Comparison of ENCODE assay signal across 1 cellular context in genomic region chr6:28981833-28982475, GRCh38.
TF ChIP-seq lines count a peak whose summit lies in the region.

No MANE protein-coding gene starts in this region.

TF ChIP-seq in K562, 482 proteins besides CTCF, POLR2A, EP300 and RAD21 (continued from another document):
- peak in 1 of 2 experiments; percentile 68 for TF ChIP-seq AFF1 (IDR thresholded peaks at IDR 0.05; ENCODE audit: low read depth in 1 of 2, partially characterized antibody in 2 of 2)
- TF ChIP-seq FOSL1 (tag; conservative IDR thresholded peaks at IDR 0.05) = peak; percentile 48; the same call in 1 of the 2 replicates
- TF ChIP-seq, protein P1, sequence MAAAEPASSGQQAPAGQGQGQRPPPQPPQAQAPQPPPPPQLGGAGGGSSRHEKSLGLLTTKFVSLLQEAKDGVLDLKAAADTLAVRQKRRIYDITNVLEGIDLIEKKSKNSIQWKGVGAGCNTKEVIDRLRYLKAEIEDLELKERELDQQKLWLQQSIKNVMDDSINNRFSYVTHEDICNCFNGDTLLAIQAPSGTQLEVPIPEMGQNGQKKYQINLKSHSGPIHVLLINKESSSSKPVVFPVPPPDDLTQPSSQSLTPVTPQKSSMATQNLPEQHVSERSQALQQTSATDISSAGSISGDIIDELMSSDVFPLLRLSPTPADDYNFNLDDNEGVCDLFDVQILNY (CRISPR knock-in tag; IDR thresholded peaks at IDR 0.05) = 0 out of 2 replicates have a peak, but pooled peaks have one; percentile 31
- TF ChIP-seq TFE3 (CRISPR knock-in tag; IDR thresholded peaks at IDR 0.05) = no peak
- no peak for TF ChIP-seq MYBL2 (IDR thresholded peaks at IDR 0.05; ENCODE audit: low read depth)
- no peak for TF ChIP-seq MYBL2 (CRISPR knock-in tag; IDR thresholded peaks at IDR 0.05; ENCODE audit: borderline replicate concordance)
- no peak for TF ChIP-seq ZNF224 (CRISPR knock-in tag; IDR thresholded peaks at IDR 0.05)
- peak; percentile 6 for TF ChIP-seq HNRNPLL (IDR thresholded peaks at IDR 0.05; ENCODE audit: low read depth, low read length, poor library complexity, severe bottlenecking)
- peak; percentile 85 for TF ChIP-seq C11orf30 (IDR thresholded peaks at IDR 0.05; ENCODE audit: low read depth)
- no peak for TF ChIP-seq RFX7 (CRISPR knock-in tag; IDR thresholded peaks at IDR 0.05)
- TF ChIP-seq BCOR (IDR thresholded peaks at IDR 0.05) = peak; percentile 42; the same call in 1 of the 2 replicates
- no peak for TF ChIP-seq SMARCC2 (IDR thresholded peaks at IDR 0.05; ENCODE audit: low read depth)
- TF ChIP-seq, protein P2, sequence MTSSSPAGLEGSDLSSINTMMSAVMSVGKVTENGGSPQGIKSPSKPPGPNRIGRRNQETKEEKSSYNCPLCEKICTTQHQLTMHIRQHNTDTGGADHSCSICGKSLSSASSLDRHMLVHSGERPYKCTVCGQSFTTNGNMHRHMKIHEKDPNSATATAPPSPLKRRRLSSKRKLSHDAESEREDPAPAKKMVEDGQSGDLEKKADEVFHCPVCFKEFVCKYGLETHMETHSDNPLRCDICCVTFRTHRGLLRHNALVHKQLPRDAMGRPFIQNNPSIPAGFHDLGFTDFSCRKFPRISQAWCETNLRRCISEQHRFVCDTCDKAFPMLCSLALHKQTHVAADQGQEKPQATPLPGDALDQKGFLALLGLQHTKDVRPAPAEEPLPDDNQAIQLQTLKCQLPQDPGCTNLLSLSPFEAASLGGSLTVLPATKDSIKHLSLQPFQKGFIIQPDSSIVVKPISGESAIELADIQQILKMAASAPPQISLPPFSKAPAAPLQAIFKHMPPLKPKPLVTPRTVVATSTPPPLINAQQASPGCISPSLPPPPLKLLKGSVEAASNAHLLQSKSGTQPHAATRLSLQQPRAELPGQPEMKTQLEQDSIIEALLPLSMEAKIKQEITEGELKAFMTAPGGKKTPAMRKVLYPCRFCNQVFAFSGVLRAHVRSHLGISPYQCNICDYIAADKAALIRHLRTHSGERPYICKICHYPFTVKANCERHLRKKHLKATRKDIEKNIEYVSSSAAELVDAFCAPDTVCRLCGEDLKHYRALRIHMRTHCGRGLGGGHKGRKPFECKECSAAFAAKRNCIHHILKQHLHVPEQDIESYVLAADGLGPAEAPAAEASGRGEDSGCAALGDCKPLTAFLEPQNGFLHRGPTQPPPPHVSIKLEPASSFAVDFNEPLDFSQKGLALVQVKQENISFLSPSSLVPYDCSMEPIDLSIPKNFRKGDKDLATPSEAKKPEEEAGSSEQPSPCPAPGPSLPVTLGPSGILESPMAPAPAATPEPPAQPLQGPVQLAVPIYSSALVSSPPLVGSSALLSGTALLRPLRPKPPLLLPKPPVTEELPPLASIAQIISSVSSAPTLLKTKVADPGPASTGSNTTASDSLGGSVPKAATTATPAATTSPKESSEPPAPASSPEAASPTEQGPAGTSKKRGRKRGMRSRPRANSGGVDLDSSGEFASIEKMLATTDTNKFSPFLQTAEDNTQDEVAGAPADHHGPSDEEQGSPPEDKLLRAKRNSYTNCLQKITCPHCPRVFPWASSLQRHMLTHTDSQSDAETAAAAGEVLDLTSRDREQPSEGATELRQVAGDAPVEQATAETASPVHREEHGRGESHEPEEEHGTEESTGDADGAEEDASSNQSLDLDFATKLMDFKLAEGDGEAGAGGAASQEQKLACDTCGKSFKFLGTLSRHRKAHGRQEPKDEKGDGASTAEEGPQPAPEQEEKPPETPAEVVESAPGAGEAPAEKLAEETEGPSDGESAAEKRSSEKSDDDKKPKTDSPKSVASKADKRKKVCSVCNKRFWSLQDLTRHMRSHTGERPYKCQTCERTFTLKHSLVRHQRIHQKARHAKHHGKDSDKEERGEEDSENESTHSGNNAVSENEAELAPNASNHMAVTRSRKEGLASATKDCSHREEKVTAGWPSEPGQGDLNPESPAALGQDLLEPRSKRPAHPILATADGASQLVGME (CRISPR knock-in tag; IDR thresholded peaks at IDR 0.05) = no peak
- TF ChIP-seq ZNF76 (CRISPR knock-in tag; IDR thresholded peaks at IDR 0.05; ENCODE audit: borderline replicate concordance) = no peak
- TF ChIP-seq SIX5 (IDR thresholded peaks at IDR 0.05; ENCODE audit: borderline replicate concordance in 1 of 2, insufficient read depth in 1 of 2, low read depth in 1 of 2, low read length in 2 of 2) = no peak
- TF ChIP-seq NR2F6 (CRISPR knock-in tag; IDR thresholded peaks at IDR 0.05) = peak; percentile 59; the same call in 1 of the 2 replicates
- peak; percentile 67 for TF ChIP-seq NFYB (IDR thresholded peaks at IDR 0.05; ENCODE audit: extremely low read depth, insufficient read length)
- TF ChIP-seq TBL1XR1 (IDR thresholded peaks at IDR 0.05; ENCODE audit: low read length in 2 of 2) = peak in 1 of 2 experiments; percentile 98; a peak in 3 of 4 replicates
- TF ChIP-seq ZNF395 (CRISPR knock-in tag; IDR thresholded peaks at IDR 0.05) = peak; percentile 86
- TF ChIP-seq NR3C1 (CRISPR knock-in tag; IDR thresholded peaks at IDR 0.05) = no peak
- TF ChIP-seq NONO (IDR thresholded peaks at IDR 0.05; ENCODE audit: low read depth in 2 of 2, low read length in 1 of 2) = no peak
- TF ChIP-seq ZFP1 (CRISPR knock-in tag; IDR thresholded peaks at IDR 0.05) = peak; percentile 28; the same call in 1 of the 2 replicates
- TF ChIP-seq HMG20A (CRISPR knock-in tag; conservative IDR thresholded peaks at IDR 0.05) = no peak
- TF ChIP-seq MXI1 (IDR thresholded peaks at IDR 0.05; ENCODE audit: low read depth, low read length) = 0 out of 2 replicates have a peak, but pooled peaks have one; percentile 5
- TF ChIP-seq GTF3C2 (IDR thresholded peaks at IDR 0.05; ENCODE audit: borderline replicate concordance, extremely low read depth, insufficient read length) = peak; percentile 86
- no peak for TF ChIP-seq FOXO4 (CRISPR knock-in tag; IDR thresholded peaks at IDR 0.05)
- TF ChIP-seq OTX1 (CRISPR knock-in tag; IDR thresholded peaks at IDR 0.05) = no peak
- peak; percentile 75 for TF ChIP-seq E2F1 (CRISPR knock-in tag; IDR thresholded peaks at IDR 0.05)
TF ChIP-seq in K562: peak in this region for 169.
